26 cellular contexts compared by ENCODE assay signal in genomic region chr11:114116357-114116756, GRCh38. TPM values are rescaled to one million over a fixed set of nuclear protein-coding genes. Genes with fewer than 3 reads are reported as not detected.
A peak's percentile ranks its signal among the peaks of the same experiment; 100 is the strongest.
DNase-seq lines count a peak whose midpoint lies in the region; ATAC-seq, FAIRE-seq and TF ChIP-seq lines count a peak whose summit lies in the region.
"Had no signal": no experiment of that assay in that cellular context is flagged by ENCODE, and none has a peak within 500 bp of the region (broad histone marks: within the 10 kb centered on the region; RNA-seq: fewer than 3 reads in every experiment).

No MANE protein-coding gene starts in this region.

- H3K27me3 ChIP-seq in right lobe of liver (no peaks in the 10 kb centered on the region), HepG2 (ENCODE audit: control insufficient read depth in 1 of 2, insufficient read depth in 2 of 2, low read length in 2 of 2) (peaks cover 1 to 41% of the 10 kb centered on the region in 2 experiments; a peak in 3 of 5 replicates), skeletal muscle tissue (ENCODE audit: control insufficient read depth in 3 of 3, insufficient read depth in 3 of 3, low read length in 3 of 3) (no peaks in the 10 kb centered on the region)

- BruUV-seq in HepG2 (replicated peaks; lab: Mats Ljungman, UMichigan) = no TSS peak

- TF ChIP-seq EP300 in HepG2 (IDR thresholded peaks at IDR 0.05; ENCODE audit: low read depth in 2 of 2, low read length in 2 of 2) (no peak), HepG2 (CRISPR knock-in tag; IDR thresholded peaks at IDR 0.05; ENCODE audit: borderline replicate concordance) (no peak)

- no peak overlapping the region for H2AFZ ChIP-seq in HepG2 (ENCODE audit: low read length)

- TF ChIP-seq RAD21 in HepG2 (CRISPR knock-in tag; IDR thresholded peaks at IDR 0.05) = no peak

- H3K4me1 ChIP-seq in right lobe of liver (peaks cover 0 to 94% (median 41%) of the 10 kb centered on the region in 4 donors), HepG2 (ENCODE audit: insufficient read depth, low read length) (no peaks in the 10 kb centered on the region), skeletal muscle tissue (ENCODE audit: control insufficient read depth in 3 of 3, insufficient read depth in 3 of 3, low read length in 3 of 3) (peaks cover 48 to 79% (median 56%) of the 10 kb centered on the region in 3 donors)

- no peaks in the 10 kb centered on the region for H3K79me2 ChIP-seq in HepG2 (ENCODE audit: insufficient read depth, low read length)

- POLR2A ChIA-PET in HepG2 (lab: Yijun Ruan, JAX) = no interaction called here

- CTCF ChIA-PET in HepG2 (lab: Yijun Ruan, JAX; ENCODE audit: low intra/inter-chr PET ratio, low total read pairs) = no interaction called here

- no peaks in the 10 kb centered on the region for H4K20me1 ChIP-seq in HepG2 (ENCODE audit: insufficient read depth, low read length)

- no peak overlapping the region for H3K4me2 ChIP-seq in HepG2 (ENCODE audit: low read depth, low read length)

- no peak for DNase-seq in right lobe of liver
- no peak for DNase-seq in HepG2 (ENCODE audit: low spot score)
- DNase-seq in left lobe of liver (ENCODE audit: low spot score) = no peak
- no peak for DNase-seq in T-helper 9 cell
- no peak for DNase-seq in germinal center (ENCODE audit: low spot score)
- DNase-seq: 8988T, DMS53, KBM-7, MM.1S, NCI-H1694, NCI-H2029 treated with DMSO at 0.1 percent for 48 hours, NCI-H446 treated with DMSO at 0.1 percent for 48 hours, NCI-H526, SHP77 had no signal

- H3K27ac ChIP-seq in right lobe of liver = peak overlapping the region in 1 of 3 donors; percentile 7
- H3K27ac ChIP-seq in HepG2 (ENCODE audit: extremely low read length, insufficient read depth, low read length) = no peak overlapping the region
- H3K27ac ChIP-seq in skeletal muscle tissue (ENCODE audit: low read depth, low read length) = peak overlapping the region; percentile 7
- H3K27ac ChIP-seq: RWPE1 had no signal

- H3K9me3 ChIP-seq in right lobe of liver = no peaks in the 10 kb centered on the region
- no peaks in the 10 kb centered on the region for H3K9me3 ChIP-seq in HepG2 (ENCODE audit: low read length)
- H3K9me3 ChIP-seq in skeletal muscle tissue (ENCODE audit: control insufficient read depth in 3 of 3, low read length in 3 of 3) = no peaks in the 10 kb centered on the region

- intact Hi-C loops in right lobe of liver (cut with DNase I) (no loop called here), HepG2 (cut with micrococcal nuclease; ENCODE audit: unreplicated experiment) (no loop called here)

- no peak for TF ChIP-seq POLR2A in right lobe of liver (IDR thresholded peaks at IDR 0.05)
- no peak for TF ChIP-seq POLR2A in HepG2 (IDR thresholded peaks at IDR 0.05; ENCODE audit: insufficient read depth in 1 of 2, low read depth in 2 of 2, low read length in 2 of 2)

- no peak overlapping the region for H3K4me3 ChIP-seq in right lobe of liver
- no peak overlapping the region for H3K4me3 ChIP-seq in HepG2 (replicated peaks in 1 of 3; ENCODE audit: insufficient read depth in 1 of 3, low read depth in 2 of 3, low read length in 3 of 3)
- no peak overlapping the region for H3K4me3 ChIP-seq in skeletal muscle tissue (ENCODE audit: low read length in 3 of 3)

- ATAC-seq in right lobe of liver (peak in 3 of 4 donors; percentile 9 to 50 (median 24)), HepG2 (no peak), left lobe of liver (peak; percentile 3), HG03520 (IDR thresholded peaks at IDR 0.05; ENCODE audit: unreplicated experiment) (no peak), HG02678 (IDR thresholded peaks at IDR 0.05; ENCODE audit: unreplicated experiment) (no peak)

- in situ Hi-C loops in HepG2 (cut with HindIII; ENCODE audit: extremely low pct_ligation_motif_present, low pct_unique_long_range_greater_than_20kb) = no loop called here

- FAIRE-seq in HepG2 (lab: Jason Lieb, UNC) = no peak
- FAIRE-seq: D721Med, GM18507, H54 had no signal

- no peak for TF ChIP-seq CTCF in right lobe of liver (IDR thresholded peaks at IDR 0.05)
- no peak for TF ChIP-seq CTCF in HepG2 (CRISPR knock-in tag; IDR thresholded peaks at IDR 0.05)

- no peaks in the 10 kb centered on the region for H3K36me3 ChIP-seq in right lobe of liver
- no peaks in the 10 kb centered on the region for H3K36me3 ChIP-seq in HepG2 (replicated peaks in 1 of 2; ENCODE audit: control insufficient read depth in 1 of 2, insufficient read depth in 2 of 2, low read length in 2 of 2)
- no peaks in the 10 kb centered on the region for H3K36me3 ChIP-seq in skeletal muscle tissue (ENCODE audit: control insufficient read depth in 3 of 3, insufficient read depth in 3 of 3, low read length in 3 of 3)

- H3K9ac ChIP-seq in HepG2 (ENCODE audit: insufficient read depth, low read depth, low read length) (no peak overlapping the region), skeletal muscle tissue (ENCODE audit: low read depth in 1 of 3, low read length in 3 of 3) (no peak overlapping the region)

- WGBS in right lobe of liver (ENCODE audit: insufficient coverage, low coverage, low lambda C conversion rate, missing lambda C conversion rate) = 59% methylated on average over 4 of the region's 5 CpGs
- WGBS in HepG2 (ENCODE audit: low lambda C conversion rate) = 26% methylated on average over 5 of the region's 5 CpGs

TF ChIP-seq in HepG2, 621 proteins besides CTCF, POLR2A, EP300 and RAD21 (continues in another document):
- TF ChIP-seq TRIM24 (CRISPR knock-in tag; IDR thresholded peaks at IDR 0.05) (no peak), ZNF792 (CRISPR knock-in tag; IDR thresholded peaks at IDR 0.05) (no peak), ZNF235 (CRISPR knock-in tag; IDR thresholded peaks at IDR 0.05; ENCODE audit: borderline replicate concordance) (no peak), ZNF672 (CRISPR knock-in tag; IDR thresholded peaks at IDR 0.05) (no peak), SKI (IDR thresholded peaks at IDR 0.05; ENCODE audit: partially characterized antibody) (no peak), ZNF878 (CRISPR knock-in tag; IDR thresholded peaks at IDR 0.05) (no peak), ZFP91 (CRISPR knock-in tag; IDR thresholded peaks at IDR 0.05; ENCODE audit: borderline replicate concordance) (no peak), THYN1 (CRISPR knock-in tag; IDR thresholded peaks at IDR 0.05; ENCODE audit: borderline replicate concordance, low read depth) (no peak), KAT2B (IDR thresholded peaks at IDR 0.05; ENCODE audit: borderline replicate concordance, low read depth, low read length) (no peak), IRF1 (CRISPR knock-in tag; IDR thresholded peaks at IDR 0.05; ENCODE audit: low read depth) (no peak)

RNA-seq across cellular contexts. Expression of gene ZBTB16, which starts 56.8 kb away (rescaled TPM):
- 100 to 1,000 TPM in 2 of 6 experiments, 10 to 100 TPM in 4; 13.1 to 205 (median 52.2) TPM for total RNA-seq in right lobe of liver
- not detected in 2 replicates for total RNA-seq in HepG2 (2016; rRNA removed; fragmentation: Illumina TruSeq; extraction: Trizol)
- not detected in 2 replicates for total RNA-seq in HepG2 (2016; cell fraction: cytosol; rRNA removed; fragmentation: Illumina TruSeq; extraction: Trizol; ENCODE audit: low read depth)
- not detected in 2 replicates for total RNA-seq in HepG2 (2016; cell fraction: insoluble cytoplasmic fraction; rRNA removed; fragmentation: Illumina TruSeq; extraction: Trizol)
- not detected in 2 replicates for total RNA-seq in HepG2 (2016; cell fraction: membrane; rRNA removed; fragmentation: Illumina TruSeq; extraction: Trizol)
- total RNA-seq in HepG2 (2016; cell fraction: nucleus; rRNA removed; fragmentation: Illumina TruSeq; extraction: Trizol) = not detected in 2 replicates
- not detected in 2 replicates for polyA plus RNA-seq in HepG2 (2011; rRNA removed)
- polyA plus RNA-seq in HepG2 (2011; cell fraction: cytosol; rRNA removed) = not detected in 2 replicates
- not detected in 2 replicates for polyA plus RNA-seq in HepG2 (2011; cell fraction: nucleus; rRNA removed)
- not detected in 2 replicates for polyA plus RNA-seq in HepG2 (2012)
- not detected in 2 replicates for polyA plus RNA-seq in HepG2 (2016; cell fraction: cytosol; fragmentation: Illumina TruSeq; extraction: Trizol; ENCODE audit: low read depth)
- not detected in 2 replicates for polyA plus RNA-seq in HepG2 (2016; cell fraction: insoluble cytoplasmic fraction; fragmentation: Illumina TruSeq; extraction: Trizol; ENCODE audit: low read depth)
- not detected in 2 replicates for polyA plus RNA-seq in HepG2 (2016; cell fraction: membrane; fragmentation: Illumina TruSeq; extraction: Trizol; ENCODE audit: low read depth)
- polyA plus RNA-seq in HepG2 (2016; cell fraction: nucleus; fragmentation: Illumina TruSeq; extraction: Trizol; ENCODE audit: insufficient read depth, low read depth) = not detected in 2 replicates
- polyA minus RNA-seq in HepG2 (2011; rRNA and poly(A)+ RNA removed; ENCODE audit: low replicate concordance) = not detected in 2 replicates
- not detected in 2 replicates for polyA minus RNA-seq in HepG2 (2011; cell fraction: cytosol; rRNA and poly(A)+ RNA removed)
- polyA minus RNA-seq in HepG2 (2011; cell fraction: nucleus; rRNA and poly(A)+ RNA removed) = not detected in 2 replicates
- total RNA-seq in left lobe of liver = 160 TPM
- 6.8 TPM for total RNA-seq in skeletal muscle tissue
- total RNA-seq: Daoy, G401, HT-29, SK-MEL-5 had no signal
- polyA plus RNA-seq: BJ had no signal

Comparison
In these comparisons a context has a peak if more than half of its experiments do, and no peak if none do; other contexts are left out.
1. ATAC-seq: peak in right lobe of liver (3 of 4) and left lobe of liver (single experiment); none in HepG2 (single experiment), HG03520 (single experiment) and HG02678 (single experiment).